9 cellular contexts compared by ENCODE assay signal in genomic region chr9:133263557-133263956, GRCh38. TPM values are rescaled to one million over a fixed set of nuclear protein-coding genes. Genes with fewer than 3 reads are reported as not detected.
"Had no signal": no experiment of that assay in that cellular context is flagged by ENCODE, and none has a peak within 500 bp of the region (broad histone marks: within the 10 kb centered on the region; RNA-seq: fewer than 3 reads in every experiment).

No MANE protein-coding gene starts in this region.

- H3K9me3 Mint-ChIP-seq: GM23338, H9, IgD-negative memory B cell had no signal

- H3K4me3 ChIP-seq: GM23338 had no signal

- ATAC-seq: GM23338, HepG2 had no signal

- H3K4me2 ChIP-seq: GM23338 had no signal

- FAIRE-seq: H1, H54, HepG2 had no signal

- H3K27ac ChIP-seq: HL-60 had no signal

- H3K4me3 Mint-ChIP-seq: GM23338, H9, IgD-negative memory B cell had no signal

- H3K27ac Mint-ChIP-seq: GM23338, H9, IgD-negative memory B cell had no signal

- H3K36me3 Mint-ChIP-seq: IgD-negative memory B cell had no signal

- H3K4me1 Mint-ChIP-seq: GM23338, H9 had no signal

- DNase-seq: H9, HCEC 1CT had no signal

- H2AFZ ChIP-seq: GM23338 had no signal

RNA-seq across cellular contexts. Expression of gene ABO, which starts 11.4 kb away (rescaled TPM):
- total RNA-seq: H1, HepG2, HT1080 had no signal
- polyA plus RNA-seq: HepG2, IgD-negative memory B cell had no signal

RNA-seq across cellular contexts. Expression of gene OBP2B, which starts 54.5 kb away (rescaled TPM):
- total RNA-seq: GM23338, H1, H9, HepG2, HT1080 had no signal
- polyA plus RNA-seq: GM23338, H1, HepG2, IgD-negative memory B cell had no signal
